Comparison of ENCODE assay signal across 11 cellular contexts in the genomic region with DNA sequence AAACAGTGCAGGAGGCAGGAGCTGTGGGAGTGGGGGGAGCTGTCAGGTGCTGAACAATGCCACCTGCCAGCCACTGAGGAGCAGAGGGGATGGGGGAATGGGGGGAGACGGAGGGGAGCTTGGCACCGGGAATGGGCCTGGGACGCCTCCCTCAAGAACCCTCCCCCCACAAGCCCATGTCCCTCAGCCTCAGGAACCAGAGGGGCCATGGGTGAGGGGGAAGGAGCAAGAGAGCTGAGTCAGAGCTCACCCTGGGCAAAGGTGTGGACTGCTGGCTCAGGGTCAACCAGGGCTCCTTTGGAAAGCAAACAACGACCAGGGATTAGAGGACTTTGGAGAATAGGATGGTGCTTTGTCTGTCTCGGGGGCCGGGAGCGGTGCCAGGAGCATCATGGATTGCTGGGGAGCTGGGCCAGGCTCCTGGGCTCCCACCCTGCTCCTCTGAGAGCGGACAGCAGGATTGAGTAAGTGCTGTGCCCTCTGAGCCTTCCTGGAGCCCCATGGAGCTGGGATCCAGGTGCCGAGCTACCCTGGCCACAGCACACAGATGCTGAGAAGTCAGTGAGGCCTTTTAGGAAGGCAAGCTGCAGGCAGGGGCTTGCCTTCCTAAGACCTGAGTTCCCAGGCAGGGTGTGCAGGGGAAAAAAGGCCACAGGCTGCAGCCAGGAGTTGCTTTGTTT. TPM values are rescaled to one million over a fixed set of nuclear protein-coding genes. Genes with fewer than 3 reads are reported as not detected.
DNase-seq lines count a peak whose midpoint lies in the region; TF ChIP-seq lines count a peak whose summit lies in the region.
"Not testable (repeated sequence)": the region's sequence is repeated elsewhere in the genome, so short reads cannot be mapped to it uniquely, and the experiment has no call there.
"Had no signal": no experiment of that assay in that cellular context is flagged by ENCODE, and none has a peak within 500 bp of the region (broad histone marks: within the 10 kb centered on the region; RNA-seq: fewer than 3 reads in every experiment).

No MANE protein-coding gene starts in this region.

- not testable (repeated sequence) for TF ChIP-seq CTCF in colonic mucosa (IDR thresholded peaks at IDR 0.05)

- DNase-seq in DMS53 treated with DMSO at 0.1 percent for 48 hours (lab: John Stamatoyannopoulos, UW; ENCODE audit: unreplicated experiment) = peak; percentile 50
- peak; percentile 62 for DNase-seq in NCI-H2029 (lab: John Stamatoyannopoulos, UW)
- DNase-seq in NCI-H69 (lab: John Stamatoyannopoulos, UW) = peak; percentile 90
- DNase-seq in SHP77 treated with DMSO at 0.1 percent for 48 hours (lab: John Stamatoyannopoulos, UW) = peak; percentile 64
- DNase-seq in colonic mucosa = peak; percentile 22
- DNase-seq in cardiac septum (ENCODE audit: low spot score) = peak; percentile 62
- DNase-seq in mesenteric fat pad (ENCODE audit: low spot score) = peak; percentile 80

- H3K27ac ChIP-seq in colonic mucosa = not testable (repeated sequence)

- intact Hi-C loops in colonic mucosa (cut with DNase I) = not testable (repeated sequence)
- intact Hi-C loops in cardiac septum (cut with DNase I) = loop anchor here (10.0 kb wide), 3 partner anchors 47 to 1627 kb away; a partner anchor contains a TSS

- not testable (repeated sequence) for H3K9ac ChIP-seq in colonic mucosa (ENCODE audit: low read depth in 2 of 2, low read length in 2 of 2)

- H3K27me3 ChIP-seq in colonic mucosa = not testable (repeated sequence)

- not testable (repeated sequence) for H3K4me3 ChIP-seq in colonic mucosa

- H3K36me3 ChIP-seq in colonic mucosa = not testable (repeated sequence)

- H3K9me3 ChIP-seq in colonic mucosa = not testable (repeated sequence)

- not testable (repeated sequence) for H3K4me1 ChIP-seq in colonic mucosa

RNA-seq across cellular contexts. Expression of a gene that starts 33.3 kb away (rescaled TPM):
- 1 to 10 TPM; 2.4 to 6.6 TPM for total RNA-seq in colonic mucosa
- 6.6 TPM for total RNA-seq in cardiac septum
- total RNA-seq in mesenteric fat pad = 9.0 TPM
- total RNA-seq: chondrocyte, mesothelial cell of epicardium, progenitor cell of endocrine pancreas, SJSA1 had no signal

RNA-seq across cellular contexts. Expression of a gene that starts 48.3 kb away (rescaled TPM):
- under 1 TPM; 0.54 to 0.90 TPM for total RNA-seq in colonic mucosa
- total RNA-seq in cardiac septum = 5.5 TPM
- 1.2 TPM for total RNA-seq in mesenteric fat pad
- total RNA-seq: SJSA1 had no signal

Comparison
In these comparisons a context has a peak if more than half of its experiments do, and no peak if none do; other contexts are left out.
1. DNase-seq: peak in every context shown above with its lines; median percentile 90 in NCI-H69; 80 in mesenteric fat pad; 64 in SHP77 treated with DMSO at 0.1 percent for 48 hours; 62 in NCI-H2029; 62 in cardiac septum; 50 in DMS53 treated with DMSO at 0.1 percent for 48 hours; 22 in colonic mucosa.